13 cellular contexts compared by ENCODE assay signal in the genomic region with DNA sequence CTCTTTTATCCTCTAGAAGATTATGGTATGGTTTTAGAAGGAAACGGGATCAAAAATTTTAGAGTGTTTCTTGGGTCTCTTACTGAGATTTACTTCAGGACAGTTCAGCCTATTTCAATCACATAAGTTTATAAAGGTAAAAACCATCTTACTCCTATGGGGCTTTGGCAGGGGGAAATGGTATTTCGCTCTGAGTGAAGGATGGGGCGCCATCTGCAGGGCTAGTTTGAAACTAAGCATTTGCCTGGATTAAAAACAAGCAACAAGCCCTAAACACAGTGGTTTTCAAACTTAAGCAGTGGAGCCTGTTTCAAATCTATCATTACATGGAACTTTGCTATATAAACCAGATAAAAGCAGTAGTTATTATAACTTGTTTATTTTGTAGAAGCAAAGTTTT.
DNase-seq lines count a peak whose midpoint lies in the region; ATAC-seq and TF ChIP-seq lines count a peak whose summit lies in the region.
"Had no signal": no experiment of that assay in that cellular context is flagged by ENCODE, and none has a peak within 500 bp of the region (broad histone marks: within the 10 kb centered on the region; RNA-seq: fewer than 3 reads in every experiment).

No MANE protein-coding gene starts in this region.

- peak; percentile 8 for DNase-seq in activated CD4-positive, alpha-beta T cell treated with anti-CD3 and anti-CD28 coated beads for 48 hours
- no peak for DNase-seq in activated CD4-positive, alpha-beta T cell treated with anti-CD3 and anti-CD28 coated beads for 4 hours
- DNase-seq in MG63 = peak; percentile 3
- peak; percentile 16 to 66 (median 52) for DNase-seq in adrenal gland
- peak; percentile 8 for DNase-seq in renal cortical epithelial cell (ENCODE audit: low read depth)
- DNase-seq in right atrium auricular region (ENCODE audit: low spot score) = no peak
- no peak for DNase-seq in sciatic nerve (ENCODE audit: low spot score)
- DNase-seq in Calu3 = no peak
- DNase-seq: CD4-positive, alpha-beta memory T cell; colonic mucosa; NCI-H226; right cardiac atrium had no signal

- H3K27me3 ChIP-seq in MG63 = no peaks in the 10 kb centered on the region
- no peaks in the 10 kb centered on the region for H3K27me3 ChIP-seq in adrenal gland
- H3K27me3 ChIP-seq in right atrium auricular region = no peaks in the 10 kb centered on the region
- H3K27me3 ChIP-seq: colonic mucosa had no signal

- TF ChIP-seq POLR2A in adrenal gland (IDR thresholded peaks at IDR 0.05) = no peak

- H3K9me3 ChIP-seq in MG63 = no peaks in the 10 kb centered on the region
- H3K9me3 ChIP-seq in adrenal gland (replicated peaks in 1 of 3) = no peaks in the 10 kb centered on the region
- no peaks in the 10 kb centered on the region for H3K9me3 ChIP-seq in right atrium auricular region
- H3K9me3 ChIP-seq: colonic mucosa had no signal

- H3K36me3 Mint-ChIP-seq in Calu3 (ENCODE audit: insufficient read depth, unreplicated experiment) = no peaks in the 10 kb centered on the region
- H3K36me3 Mint-ChIP-seq: CD4-positive, alpha-beta memory T cell; stimulated activated effector memory CD8-positive, alpha-beta T cell treated with anti-CD3 and anti-CD28 coated beads, Interleukin-12 subunit alpha, Interleukin-12 subunit beta, amount 100 ng/mL, for 72 hours had no signal

- no peaks in the 10 kb centered on the region for H3K27me3 Mint-ChIP-seq in Calu3 (ENCODE audit: unreplicated experiment)
- H3K27me3 Mint-ChIP-seq: CD4-positive, alpha-beta memory T cell had no signal

- H3K4me1 ChIP-seq in adrenal gland (replicated peaks in 1 of 2) = peaks cover 0 to 7% of the 10 kb centered on the region in 2 donors
- no peaks in the 10 kb centered on the region for H3K4me1 ChIP-seq in right atrium auricular region
- H3K4me1 ChIP-seq: colonic mucosa had no signal

- intact Hi-C loops in adrenal gland (cut with DNase I) = no loop called here
- intact Hi-C loops in sciatic nerve (cut with DNase I) = no loop called here
- intact Hi-C loops in Calu3 (cut with micrococcal nuclease; ENCODE audit: unreplicated experiment) = no loop called here

- H3K9me3 Mint-ChIP-seq in Calu3 (ENCODE audit: low read depth, unreplicated experiment) = peaks cover 8% of the 10 kb centered on the region

- 16 to 37% (median 27%) methylated on average over 3 of the region's 3 CpGs for WGBS in adrenal gland, 4 donors

- TF ChIP-seq CTCF in adrenal gland (IDR thresholded peaks at IDR 0.05) (peak; percentile 24 to 54 (median 44)), right atrium auricular region (IDR thresholded peaks at IDR 0.05) (peak in 1 of 2 donors; percentile 20), Calu3 (IDR thresholded peaks at IDR 0.05; ENCODE audit: unreplicated experiment) (no peak)

- H3K36me3 ChIP-seq in MG63 (no peaks in the 10 kb centered on the region), adrenal gland (replicated peaks in 1 of 2) (no peaks in the 10 kb centered on the region), right atrium auricular region (no peaks in the 10 kb centered on the region)
- H3K36me3 ChIP-seq: colonic mucosa had no signal

- BruUV-seq in Calu3 (replicated peaks; lab: Mats Ljungman, UMichigan) = no TSS peak

- H3K4me3 ChIP-seq in MG63 = no peak overlapping the region
- no peak overlapping the region for H3K4me3 ChIP-seq in adrenal gland
- H3K4me3 ChIP-seq in right atrium auricular region = no peak overlapping the region
- H3K4me3 ChIP-seq: colonic mucosa had no signal

- no peak overlapping the region for H3K4me3 Mint-ChIP-seq in Calu3 (ENCODE audit: low read depth, unreplicated experiment)
- H3K4me3 Mint-ChIP-seq: CD4-positive, alpha-beta memory T cell; stimulated activated effector memory CD8-positive, alpha-beta T cell treated with anti-CD3 and anti-CD28 coated beads, Interleukin-12 subunit alpha, Interleukin-12 subunit beta, amount 100 ng/mL, for 72 hours had no signal

- no peak overlapping the region for H3K27ac Mint-ChIP-seq in Calu3 (ENCODE audit: unreplicated experiment)
- H3K27ac Mint-ChIP-seq: CD4-positive, alpha-beta memory T cell; stimulated activated effector memory CD8-positive, alpha-beta T cell treated with anti-CD3 and anti-CD28 coated beads, Interleukin-12 subunit alpha, Interleukin-12 subunit beta, amount 100 ng/mL, for 72 hours had no signal

- H3K4me1 Mint-ChIP-seq in Calu3 (ENCODE audit: low read depth, unreplicated experiment) = no peaks in the 10 kb centered on the region
- H3K4me1 Mint-ChIP-seq: CD4-positive, alpha-beta memory T cell; stimulated activated effector memory CD8-positive, alpha-beta T cell treated with anti-CD3 and anti-CD28 coated beads, Interleukin-12 subunit alpha, Interleukin-12 subunit beta, amount 100 ng/mL, for 72 hours had no signal

- H3K27ac ChIP-seq in adrenal gland (no peak overlapping the region), right atrium auricular region (no peak overlapping the region)
- H3K27ac ChIP-seq: colonic mucosa had no signal

- no peak for ATAC-seq in sciatic nerve
- ATAC-seq: right cardiac atrium; stimulated activated effector memory CD8-positive, alpha-beta T cell treated with anti-CD3 and anti-CD28 coated beads, Interleukin-12 subunit alpha, Interleukin-12 subunit beta, amount 100 ng/mL, for 72 hours had no signal

- CTCF ChIA-PET in Calu3 (lab: Charles Lee) = no interaction called here

Comparison
In these comparisons a context has a peak if more than half of its experiments do, and no peak if none do; other contexts are left out.
1. DNase-seq: peak in activated CD4-positive, alpha-beta T cell treated with anti-CD3 and anti-CD28 coated beads for 48 hours (single experiment), MG63 (single experiment), adrenal gland (7 of 7) and renal cortical epithelial cell (single experiment); none in activated CD4-positive, alpha-beta T cell treated with anti-CD3 and anti-CD28 coated beads for 4 hours (0 of 2), right atrium auricular region (single experiment), sciatic nerve (single experiment) and Calu3 (single experiment).